ENCODE assay signal across 26 cellular contexts in the genomic region with DNA sequence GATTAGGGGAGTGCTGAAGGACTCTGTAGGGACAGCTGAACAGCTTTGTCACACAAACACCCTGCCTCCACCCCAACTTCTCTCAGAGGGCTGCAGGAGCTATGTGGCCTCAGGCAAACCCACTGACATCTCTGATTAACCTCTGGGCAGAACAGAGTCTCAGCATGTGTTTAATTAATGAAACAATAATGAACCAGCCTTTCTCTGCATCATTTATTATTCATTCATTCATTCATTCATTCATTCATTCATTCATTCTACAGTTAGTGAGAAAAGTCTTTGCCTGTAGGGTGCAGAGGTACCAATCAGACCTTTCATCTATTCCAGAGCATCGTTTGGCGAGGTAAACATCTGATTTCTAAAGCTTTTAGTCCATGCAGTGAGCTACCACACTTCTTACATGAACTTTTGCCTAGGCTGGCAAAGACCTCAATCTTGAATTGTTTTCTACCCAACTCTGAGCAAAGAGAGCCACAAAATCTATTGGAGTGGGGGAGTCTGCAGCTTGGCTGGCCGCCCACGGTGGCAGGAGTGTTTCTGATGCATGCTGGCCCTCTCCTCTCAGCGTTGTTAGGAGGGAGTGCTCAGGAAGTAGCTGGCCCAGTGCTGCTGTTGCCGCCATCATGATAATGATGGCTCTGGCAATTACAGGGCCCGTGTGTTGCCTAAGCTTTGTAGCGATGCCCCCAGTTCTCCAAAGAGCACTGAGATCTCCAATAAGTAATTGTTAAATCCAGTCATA.
DNase-seq lines count a peak whose midpoint lies in the region; ATAC-seq, FAIRE-seq and TF ChIP-seq lines count a peak whose summit lies in the region.
"Had no signal": no experiment of that assay in that cellular context is flagged by ENCODE, and none has a peak within 500 bp of the region (broad histone marks: within the 10 kb centered on the region; RNA-seq: fewer than 3 reads in every experiment).

No MANE protein-coding gene starts in this region.

- FAIRE-seq in K562 (lab: Jason Lieb, UNC): no peak
- FAIRE-seq: RCC 7860 had no signal

- H3K4ac ChIP-seq in IMR-90 (ENCODE audit: low read depth, low read length): no peak overlapping the region

- H2BK120ac ChIP-seq in IMR-90 (ENCODE audit: low read depth, low read length): no peak overlapping the region

- H3K9me3 ChIP-seq in IMR-90 (ENCODE audit: control insufficient read depth, insufficient read depth, low read length): no peaks in the 10 kb centered on the region
- H3K9me3 ChIP-seq in K562 (replicated peaks; ENCODE audit: control insufficient read depth, insufficient read depth, low read depth, low read length): no peaks in the 10 kb centered on the region
- no peaks in the 10 kb centered on the region for H3K9me3 ChIP-seq in right cardiac atrium (ENCODE audit: control insufficient read depth, low read length)
- H3K9me3 ChIP-seq in OCI-LY7 (ENCODE audit: low read length): no peaks in the 10 kb centered on the region
- H3K9me3 ChIP-seq: BLaER1, gastroesophageal sphincter, ovary, SJSA1, spleen, upper lobe of right lung had no signal

- no peak overlapping the region for H2BK15ac ChIP-seq in IMR-90 (ENCODE audit: low read depth, low read length)

- POLR2A ChIA-PET in IMR-90 (lab: Charles Lee; ENCODE audit: unreplicated experiment) (no interaction called here), K562 (lab: Yijun Ruan, JAX) (interaction anchor here (0.6 kb wide), 1 partner anchor 23 kb away, joined by 3 read pairs; no protein-coding TSS in a partner anchor), OCI-LY7 (lab: Charles Lee) (no interaction called here)

- no peaks in the 10 kb centered on the region for H3K79me2 ChIP-seq in K562 (ENCODE audit: control insufficient read depth, insufficient read depth, low read length)
- no peaks in the 10 kb centered on the region for H3K79me2 ChIP-seq in OCI-LY7 (ENCODE audit: insufficient read depth, low read depth, low read length)

- H3K79me1 ChIP-seq in IMR-90 (ENCODE audit: low read depth in 1 of 2, low read length in 2 of 2): peaks cover 45 to 86% of the 10 kb centered on the region in 2 experiments

- H3K9me2 ChIP-seq in OCI-LY7 (ENCODE audit: insufficient read depth, low read length): no peaks in the 10 kb centered on the region

- WGBS in IMR-90 (ENCODE audit: extremely low coverage in 2 of 2, insufficient read length in 1 of 2), 2 experiments: 45% methylated on average over 6 of the region's 8 CpGs; no CpG with 5 or more reads in 1 of the 2 experiments
- WGBS in K562 (ENCODE audit: insufficient coverage, low coverage, missing lambda C conversion rate): 32% methylated on average over 5 of the region's 8 CpGs
- 55% methylated on average over 8 of the region's 8 CpGs for WGBS in right cardiac atrium

- H3K27ac ChIP-seq in IMR-90 (ENCODE audit: insufficient read depth, low read length) (no peak overlapping the region), K562 (ENCODE audit: extremely low read depth, low read depth, low read length) (no peak overlapping the region), right cardiac atrium (ENCODE audit: low read length) (peak overlapping the region; percentile 8), OCI-LY7 (ENCODE audit: low read depth, low read length, poor library complexity, severe bottlenecking) (no peak overlapping the region)
- H3K27ac ChIP-seq: BLaER1, ovary, SJSA1, spleen, upper lobe of right lung had no signal

- peak overlapping the region; percentile 21; the same call in 1 of the 2 replicates for H3K14ac ChIP-seq in IMR-90 (replicated peaks; ENCODE audit: low read depth, low read length)

- H4K8ac ChIP-seq in IMR-90 (ENCODE audit: low read depth in 2 of 2, low read length in 2 of 2): no peak overlapping the region

- no peak overlapping the region for H2BK5ac ChIP-seq in IMR-90 (ENCODE audit: low read depth, low read length, poor library complexity, severe bottlenecking)

- H3K27me3 ChIP-seq in IMR-90 (ENCODE audit: control insufficient read depth, insufficient read depth, low read length): no peaks in the 10 kb centered on the region
- H3K27me3 ChIP-seq in K562 (ENCODE audit: control insufficient read depth in 2 of 2, insufficient read depth in 2 of 2, low read length in 2 of 2): no peaks in the 10 kb centered on the region
- H3K27me3 ChIP-seq in right cardiac atrium (ENCODE audit: control insufficient read depth, insufficient read depth): no peaks in the 10 kb centered on the region
- H3K27me3 ChIP-seq: BLaER1, gastroesophageal sphincter, ovary, SJSA1, spleen, upper lobe of right lung had no signal

- H3K23ac ChIP-seq in IMR-90 (ENCODE audit: low read depth, low read length): no peak overlapping the region; the same call in 1 of the 2 replicates

- H3K4me3 ChIP-seq in IMR-90 (ENCODE audit: insufficient read depth, low read depth, low read length) (no peak overlapping the region), K562 (no peak overlapping the region), right cardiac atrium (ENCODE audit: low read length) (no peak overlapping the region), OCI-LY7 (ENCODE audit: low read depth, low read length, poor library complexity, severe bottlenecking) (no peak overlapping the region)
- H3K4me3 ChIP-seq: BLaER1, gastroesophageal sphincter, ovary, SJSA1, spleen, upper lobe of right lung had no signal

- CTCF ChIA-PET in IMR-90 (lab: Yijun Ruan, JAX) (interaction anchor here (0.6 kb wide), 1 partner anchor 17 kb away, joined by 4 read pairs; no protein-coding TSS in a partner anchor), K562 (lab: Yijun Ruan, JAX; ENCODE audit: low intra/inter-chr PET ratio) (no interaction called here), OCI-LY7 (lab: Charles Lee; ENCODE audit: unreplicated experiment) (no interaction called here)

- H4K91ac ChIP-seq in IMR-90 (ENCODE audit: insufficient read depth, low read depth, low read length): no peak overlapping the region

- H2AK9ac ChIP-seq in IMR-90 (replicated peaks; ENCODE audit: low read depth, low read length, poor library complexity): no peak overlapping the region

- peaks cover 9% of the 10 kb centered on the region; the same call in 1 of the 2 replicates for H3K36me3 ChIP-seq in IMR-90 (ENCODE audit: control insufficient read depth, insufficient read depth, low read length)
- no peaks in the 10 kb centered on the region for H3K36me3 ChIP-seq in K562 (ENCODE audit: control insufficient read depth, insufficient read depth, low read length)
- no peaks in the 10 kb centered on the region for H3K36me3 ChIP-seq in OCI-LY7 (ENCODE audit: insufficient read depth, low read length)
- H3K36me3 ChIP-seq: BLaER1, ovary, spleen, upper lobe of right lung had no signal

- H3K9me1 ChIP-seq in IMR-90 (ENCODE audit: insufficient read depth, low read length): peaks cover 36% of the 10 kb centered on the region; the same call in 1 of the 2 replicates
- no peaks in the 10 kb centered on the region for H3K9me1 ChIP-seq in K562 (ENCODE audit: control insufficient read depth, insufficient read depth, low read length)

- H3K18ac ChIP-seq in IMR-90 (ENCODE audit: low read depth, low read length): no peak overlapping the region

- H4K5ac ChIP-seq in IMR-90 (ENCODE audit: low read depth, low read length): no peak overlapping the region

- no peak for TF ChIP-seq CTCF in IMR-90 (conservative IDR thresholded peaks at IDR 0.05; ENCODE audit: low read depth, low read length)
- TF ChIP-seq CTCF in K562 (IDR thresholded peaks at IDR 0.05 in 2 of 3, conservative IDR thresholded peaks at IDR 0.05 in 1 of 3; ENCODE audit: insufficient read depth in 2 of 3, low read depth in 1 of 3, low read length in 3 of 3): no peak
- TF ChIP-seq CTCF in OCI-LY7 (conservative IDR thresholded peaks at IDR 0.05; ENCODE audit: low read length): no peak

- H3K56ac ChIP-seq in IMR-90 (ENCODE audit: extremely low read depth, insufficient read depth, low read length): no peak overlapping the region

- H2AK5ac ChIP-seq in IMR-90 (ENCODE audit: low read depth, low read length): no peak overlapping the region

- H3K9ac ChIP-seq in IMR-90 (ENCODE audit: low read depth, low read length): no peak overlapping the region
- H3K9ac ChIP-seq in K562 (ENCODE audit: insufficient read depth in 1 of 2, low read depth in 2 of 2, low read length in 2 of 2): no peak overlapping the region; a peak in 1 of 4 replicates
- H3K9ac ChIP-seq: BLaER1 had no signal

- H2AFZ ChIP-seq in IMR-90 (replicated peaks; ENCODE audit: low read length, poor library complexity) (no peak overlapping the region), K562 (ENCODE audit: low read depth, low read length) (no peak overlapping the region), OCI-LY7 (ENCODE audit: low read length) (no peak overlapping the region)

- intact Hi-C loops in IMR-90 (cut with micrococcal nuclease) (no loop called here), K562 (cut with micrococcal nuclease) (no loop called here), right cardiac atrium (cut with DNase I) (no loop called here), OCI-LY7 (cut with micrococcal nuclease; ENCODE audit: unreplicated experiment) (loop anchor here (10.0 kb wide), 1 partner anchor 277 kb away; no protein-coding TSS in a partner anchor)

- ATAC-seq in IMR-90 (ENCODE audit: low read depth) (peak; percentile 25; the same call in 1 of the 2 replicates), K562 (no peak), right cardiac atrium (peak in 1 of 2 donors; percentile 17)
- ATAC-seq: activated CD4-positive, CD25-positive, alpha-beta regulatory T cell treated with anti-CD3 and anti-CD28 coated beads, Interleukin-2, amount 50 U/mL, for 24 hours; gastroesophageal sphincter; HCT116; naive thymus-derived CD8-positive, alpha-beta T cell; upper lobe of right lung had no signal

- H3K4me2 ChIP-seq in IMR-90 (ENCODE audit: low read depth, low read length) (no peak overlapping the region), K562 (ENCODE audit: insufficient read depth, low read length) (no peak overlapping the region), OCI-LY7 (ENCODE audit: low read length) (no peak overlapping the region)
- H3K4me2 ChIP-seq: BLaER1 had no signal

- H3K4me1 ChIP-seq in IMR-90 (ENCODE audit: control insufficient read depth, insufficient read depth, low read length): peaks cover 5% of the 10 kb centered on the region
- peaks cover 0 to 6% of the 10 kb centered on the region in 2 experiments; a peak in 2 of 5 replicates for H3K4me1 ChIP-seq in K562 (replicated peaks in 1 of 2; ENCODE audit: control insufficient read depth in 2 of 2, insufficient read depth in 2 of 2, low read length in 2 of 2)
- H3K4me1 ChIP-seq in right cardiac atrium (ENCODE audit: control insufficient read depth, insufficient read depth, low read length): peaks cover 36% of the 10 kb centered on the region
- H3K4me1 ChIP-seq in OCI-LY7 (ENCODE audit: insufficient read depth, low read length, poor library complexity, severe bottlenecking): no peaks in the 10 kb centered on the region
- H3K4me1 ChIP-seq: spleen had no signal

- TF ChIP-seq EP300 in K562 (IDR thresholded peaks at IDR 0.05; ENCODE audit: low read length): no peak

- DNase-seq in Ammon's horn (ENCODE audit: low spot score) (peak; percentile 55), IMR-90 (no peak), K562 (ENCODE audit: extremely low read depth in 1 of 4, low spot score in 3 of 4) (no peak), right cardiac atrium (peak in 2 of 3 donors; percentile 79 to 80), NCI-H2029 (lab: John Stamatoyannopoulos, UW) (no peak), OCI-LY7 (ENCODE audit: low spot score) (no peak), CD1c-positive myeloid dendritic cell (ENCODE audit: extremely low spot score) (no peak)
- no peak for DNase-seq in activated naive CD4-positive, alpha-beta T cell (lab: John Stamatoyannopoulos, UW)
- DNase-seq: ACHN; activated CD4-positive, alpha-beta memory T cell treated with anti-CD3 and anti-CD28 coated beads for 36 hours; activated CD8-positive, alpha-beta memory T cell treated with anti-CD3 and anti-CD28 coated beads, Interleukin-2, amount 50 U/mL, for 4 hours; activated naive CD4-positive, alpha-beta T cell treated with anti-CD3 and anti-CD28 coated beads, Interleukin-2, amount 50 U/mL, for 16 hours; central memory CD4-positive, alpha-beta T cell; COR-L47; dermis blood vessel endothelial cell; naive thymus-derived CD8-positive, alpha-beta T cell; NCI-H510A treated with DMSO at 0.1 percent for 48 hours; ovary; spleen; upper lobe of right lung had no signal

- no TSS peak for BruUV-seq in IMR-90 (replicated peaks; lab: Mats Ljungman, UMichigan)
- no TSS peak for BruUV-seq in K562 (replicated peaks; lab: Mats Ljungman, UMichigan)
- no TSS peak for BruUV-seq in OCI-LY7 (replicated peaks; lab: Mats Ljungman, UMichigan)

- H2BK20ac ChIP-seq in IMR-90 (ENCODE audit: low read depth, low read length): no peak overlapping the region

- H4K20me1 ChIP-seq in IMR-90 (ENCODE audit: insufficient read depth, low read length) (peaks cover 52% of the 10 kb centered on the region), K562 (replicated peaks; ENCODE audit: control insufficient read depth, insufficient read depth, low read length) (no peaks in the 10 kb centered on the region), OCI-LY7 (ENCODE audit: insufficient read depth, low read length) (no peaks in the 10 kb centered on the region)

- dilution Hi-C loops in IMR-90 (cut with HindIII; ENCODE audit: low sequenced_read_pairs, unreplicated experiment): no loop called here

- in situ Hi-C loops in IMR-90 (cut with MboI; ENCODE audit: low sequenced_read_pairs) (no loop called here), K562 (cut with MboI) (no loop called here)

- TF ChIP-seq RAD21 in IMR-90 (IDR thresholded peaks at IDR 0.05; ENCODE audit: low read length) (no peak), K562 (CRISPR knock-in tag; conservative IDR thresholded peaks at IDR 0.05 in 1 of 2, IDR thresholded peaks at IDR 0.05 in 1 of 2) (no peak)

- TF ChIP-seq POLR2A in IMR-90 (IDR thresholded peaks at IDR 0.05; ENCODE audit: low read depth, low read length) (no peak), K562 (conservative IDR thresholded peaks at IDR 0.05) (no peak)

Comparison
In these comparisons a context has a peak if more than half of its experiments do, and no peak if none do; other contexts are left out.
1. DNase-seq: peak in Ammon's horn (single experiment) and right cardiac atrium (2 of 3); none in IMR-90 (single experiment), K562 (0 of 4), activated naive CD4-positive, alpha-beta T cell (0 of 4), NCI-H2029 (single experiment), OCI-LY7 (single experiment) and CD1c-positive myeloid dendritic cell (single experiment).